13 cellular contexts compared by ENCODE assay signal in genomic region chr12:29796823-29797263, GRCh38. TPM values are rescaled to one million over a fixed set of nuclear protein-coding genes. Genes with fewer than 3 reads are reported as not detected.
DNase-seq lines count a peak whose midpoint lies in the region; ATAC-seq and TF ChIP-seq lines count a peak whose summit lies in the region.
"Had no signal": no experiment of that assay in that cellular context is flagged by ENCODE, and none has a peak within 500 bp of the region (broad histone marks: within the 10 kb centered on the region; RNA-seq: fewer than 3 reads in every experiment).

No MANE protein-coding gene starts in this region.

- DNase-seq in ELR (ENCODE audit: low read depth) (peak; percentile 47), SJCRH30 (peak; percentile 58 to 80), foreskin melanocyte (peak; percentile 36), retinal pigment epithelial cell (ENCODE audit: low read depth) (peak; percentile 98), amniotic stem cell (lab: John Stamatoyannopoulos, UW) (no peak), globus pallidus (ENCODE audit: low spot score) (no peak)
- DNase-seq: activated B cell treated with CpG ODN at 0.5 μM for 24 hours; activated naive CD8-positive, alpha-beta T cell treated with anti-CD3 and anti-CD28 coated beads for 36 hours; DMS53; NCI-H774; stimulated activated CD4-positive, alpha-beta T cell treated with anti-CD3 and anti-CD28 coated beads, Interleukin-2, amount 100 ng/mL, for 48 hours had no signal

- H3K9me3 ChIP-seq in SJCRH30 (replicated peaks) = peaks cover 18% of the 10 kb centered on the region

- peaks cover 16% of the 10 kb centered on the region for H3K4me1 ChIP-seq in SJCRH30

- no peaks in the 10 kb centered on the region for H3K27me3 ChIP-seq in SJCRH30

- no peak for TF ChIP-seq CTCF in retinal pigment epithelial cell (conservative IDR thresholded peaks at IDR 0.05; ENCODE audit: low read depth, low read length)

- H3K4me3 ChIP-seq in SJCRH30 (no peak overlapping the region), retinal pigment epithelial cell (ENCODE audit: low read length) (no peak overlapping the region)

- peak overlapping the region; percentile 56 for H3K27ac ChIP-seq in SJCRH30

- no peaks in the 10 kb centered on the region for H3K36me3 ChIP-seq in SJCRH30

- ATAC-seq in GM19324 (IDR thresholded peaks at IDR 0.05; ENCODE audit: low FRiP score, unreplicated experiment) = no peak
- no peak for ATAC-seq in GM21447 (IDR thresholded peaks at IDR 0.05; ENCODE audit: unreplicated experiment)

RNA-seq across cellular contexts. Expression of gene TMTC1, which starts 13.1 kb away (rescaled TPM):
- total RNA-seq in SJCRH30 (2014; rRNA removed; shearing (Covaris generic)) = 121 and 129 TPM in 2 replicates
- total RNA-seq: activated B cell treated with CpG ODN at 0.5 μM for 24 hours; activated naive CD8-positive, alpha-beta T cell treated with anti-CD3 and anti-CD28 coated beads for 36 hours had no signal

Comparison
In these comparisons a context has a peak if more than half of its experiments do, and no peak if none do; other contexts are left out.
1. DNase-seq: peak in ELR (single experiment), SJCRH30 (2 of 2), foreskin melanocyte (single experiment) and retinal pigment epithelial cell (single experiment); none in amniotic stem cell (single experiment) and globus pallidus (single experiment).